Comparison of ENCODE assay signal across 1 cellular context in genomic region chr11:76566811-76567210, GRCh38.
TF ChIP-seq lines count a peak whose summit lies in the region.

No MANE protein-coding gene starts in this region.

TF ChIP-seq in H1, 55 proteins besides CTCF, POLR2A, EP300 and RAD21:
- TF ChIP-seq EZH2 (IDR thresholded peaks at IDR 0.05; ENCODE audit: low read depth, low read length, severe bottlenecking) (no peak), TEAD4 (IDR thresholded peaks at IDR 0.05; ENCODE audit: low read depth, low read length) (no peak), TBP (IDR thresholded peaks at IDR 0.05; ENCODE audit: low read depth, low read length) (no peak)
